In genomic region chr9:69471433-69471832, GRCh38 we compare ENCODE assay signal across 16 cellular contexts.
DNase-seq lines count a peak whose midpoint lies in the region; ATAC-seq lines count a peak whose summit lies in the region.
"Had no signal": no experiment of that assay in that cellular context is flagged by ENCODE, and none has a peak within 500 bp of the region (broad histone marks: within the 10 kb centered on the region; RNA-seq: fewer than 3 reads in every experiment).

No MANE protein-coding gene starts in this region.

- no peak for ATAC-seq in HG03095 (IDR thresholded peaks at IDR 0.05; ENCODE audit: unreplicated experiment)
- ATAC-seq: body of pancreas had no signal

- peak; percentile 46 for DNase-seq in COR-L47 (lab: John Stamatoyannopoulos, UW)
- peak; percentile 67 for DNase-seq in LoVo (ENCODE audit: low spot score)
- peak; percentile 91 for DNase-seq in dermis blood vessel endothelial cell
- peak; percentile 15 to 80 for DNase-seq in lung microvascular endothelial cell (ENCODE audit: low read depth in 2 of 2)
- DNase-seq in NCI-H1417 treated with DMSO at 0.1 percent for 48 hours (lab: John Stamatoyannopoulos, UW), result no peak
- no peak for DNase-seq in NCI-H2227 (lab: John Stamatoyannopoulos, UW; ENCODE audit: unreplicated experiment)
- DNase-seq in UCSD-AML1 (lab: John Stamatoyannopoulos, UW; ENCODE audit: unreplicated experiment), result no peak
- DNase-seq: activated naive CD4-positive, alpha-beta T cell treated with anti-CD3 and anti-CD28 coated beads for 36 hours; body of pancreas; esophagus squamous epithelium; midbrain; MV-4-11; NCI-H2107; occipital lobe; stimulated activated CD4-positive, alpha-beta T cell treated with anti-CD3 and anti-CD28 coated beads, Interleukin-4, amount 100 ng/mL, for 1 hour had no signal

Comparison
In these comparisons a context has a peak if more than half of its experiments do, and no peak if none do; other contexts are left out.
1. DNase-seq: peak in COR-L47 (single experiment), LoVo (single experiment), dermis blood vessel endothelial cell (single experiment) and lung microvascular endothelial cell (2 of 2); none in NCI-H1417 treated with DMSO at 0.1 percent for 48 hours (single experiment), NCI-H2227 (single experiment) and UCSD-AML1 (single experiment).